ENCODE assay signal across 24 cellular contexts in the genomic region with DNA sequence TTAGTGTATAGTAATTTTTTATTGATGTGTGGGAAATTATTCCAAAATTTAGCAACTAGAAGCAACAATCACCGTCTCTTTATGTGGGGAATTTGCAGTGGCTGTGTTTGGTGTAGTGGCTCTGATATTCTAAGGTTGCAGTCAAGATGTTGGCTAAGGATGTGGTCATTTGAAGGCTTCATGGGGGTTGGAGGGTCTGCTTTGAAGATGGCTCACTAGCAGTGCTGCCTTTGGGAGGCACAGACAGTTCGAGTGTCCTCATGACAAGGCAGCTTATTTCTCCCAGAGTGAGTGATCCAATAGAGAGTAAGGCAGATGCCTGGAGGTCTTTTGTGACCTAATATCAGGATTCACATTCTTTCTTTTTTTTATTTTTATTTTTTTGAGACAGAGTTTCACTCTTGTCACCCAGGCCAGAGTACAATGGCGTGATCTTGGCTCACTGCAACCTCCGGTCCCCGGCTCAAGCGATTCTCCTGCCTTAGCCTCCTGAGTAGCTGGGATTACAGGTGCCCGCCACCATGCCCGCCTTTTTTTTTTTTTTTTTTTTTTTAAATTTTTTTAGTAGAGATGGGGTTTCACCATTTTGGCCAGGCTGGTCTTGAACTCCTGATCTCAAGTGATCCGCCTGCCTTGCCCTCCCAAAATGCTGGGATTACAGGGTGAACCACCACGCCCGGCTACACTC. TPM values are rescaled to one million over a fixed set of nuclear protein-coding genes. Genes with fewer than 3 reads are reported as not detected.
DNase-seq lines count a peak whose midpoint lies in the region; ATAC-seq, FAIRE-seq and TF ChIP-seq lines count a peak whose summit lies in the region.
"Had no signal": no experiment of that assay in that cellular context is flagged by ENCODE, and none has a peak within 500 bp of the region (broad histone marks: within the 10 kb centered on the region; RNA-seq: fewer than 3 reads in every experiment).

No MANE protein-coding gene starts in this region.

- POLR2A ChIA-PET in GM12878 (lab: Charles Lee): interaction anchor here (0.6 kb wide), 2 partner anchors 16 to 178 kb away, joined by 5 to 13 read pairs; no protein-coding TSS in a partner anchor

- H3K27me3 Mint-ChIP-seq in T-helper 1 cell treated with Interleukin-12 subunit alpha and Interleukin-12 subunit beta and Interleukin-4 antibody, amounts not matched to agents 30 μg/mL and 1 μg/mL, for 36 hours (ENCODE audit: low read depth): no peaks in the 10 kb centered on the region
- no peaks in the 10 kb centered on the region for H3K27me3 Mint-ChIP-seq in stimulated activated naive CD8-positive, alpha-beta T cell treated with anti-CD3 and anti-CD28 coated beads, Interleukin-15, Interleukin-2, amounts not matched to agents 100 ng/mL and 50 ng/mL, for 24 hours
- no peaks in the 10 kb centered on the region for H3K27me3 Mint-ChIP-seq in stimulated activated naive CD8-positive, alpha-beta T cell treated with anti-CD3 and anti-CD28 coated beads, Interleukin-15, amount 100 ng/mL, for 72 hours
- H3K27me3 Mint-ChIP-seq: B cell had no signal

- BruUV-seq in GM12878 (replicated peaks; lab: Mats Ljungman, UMichigan): TSS peak; percentile 31

- no peak overlapping the region for H3K4me2 ChIP-seq in GM12878 (ENCODE audit: control insufficient read depth, insufficient read depth)

- H3K36me3 Mint-ChIP-seq in T-helper 1 cell treated with Interleukin-12 subunit alpha and Interleukin-12 subunit beta and Interleukin-4 antibody, amounts not matched to agents 30 μg/mL and 1 μg/mL, for 36 hours (ENCODE audit: low read depth): peaks cover 48% of the 10 kb centered on the region
- H3K36me3 Mint-ChIP-seq in stimulated activated naive CD8-positive, alpha-beta T cell treated with anti-CD3 and anti-CD28 coated beads, Interleukin-15, Interleukin-2, amounts not matched to agents 100 ng/mL and 50 ng/mL, for 24 hours (ENCODE audit: low read depth): peaks cover 72% of the 10 kb centered on the region
- no peaks in the 10 kb centered on the region for H3K36me3 Mint-ChIP-seq in stimulated activated effector memory CD8-positive, alpha-beta T cell treated with anti-CD3 and anti-CD28 coated beads, Interleukin-12 subunit alpha, Interleukin-12 subunit beta, amount 100 ng/mL, for 72 hours

- TF ChIP-seq POLR2A in GM12878 (IDR thresholded peaks at IDR 0.05; ENCODE audit: low read depth, low read length): no peak

- peaks cover 21 to 40% of the 10 kb centered on the region in 2 experiments for H3K36me3 ChIP-seq in GM12878 (ENCODE audit: control insufficient read depth in 2 of 2, insufficient read depth in 2 of 2, low read length in 1 of 2)
- peaks cover 28% of the 10 kb centered on the region for H3K36me3 ChIP-seq in H7 (replicated peaks; ENCODE audit: control insufficient read depth, insufficient read depth, low read length)

- no peak for TF ChIP-seq EP300 in GM12878 (IDR thresholded peaks at IDR 0.05; ENCODE audit: borderline replicate concordance in 1 of 2, control insufficient read depth in 1 of 2, low read depth in 2 of 2, low read length in 2 of 2)

- no peak overlapping the region for H3K4me3 Mint-ChIP-seq in T-helper 1 cell treated with Interleukin-12 subunit alpha and Interleukin-12 subunit beta and Interleukin-4 antibody, amounts not matched to agents 30 μg/mL and 1 μg/mL, for 36 hours
- no peak overlapping the region for H3K4me3 Mint-ChIP-seq in stimulated activated naive CD8-positive, alpha-beta T cell treated with anti-CD3 and anti-CD28 coated beads, Interleukin-15, Interleukin-2, amounts not matched to agents 100 ng/mL and 50 ng/mL, for 24 hours
- no peak overlapping the region for H3K4me3 Mint-ChIP-seq in stimulated activated naive CD8-positive, alpha-beta T cell treated with anti-CD3 and anti-CD28 coated beads, Interleukin-15, amount 100 ng/mL, for 72 hours
- H3K4me3 Mint-ChIP-seq in stimulated activated effector memory CD8-positive, alpha-beta T cell treated with anti-CD3 and anti-CD28 coated beads, Interleukin-12 subunit alpha, Interleukin-12 subunit beta, amount 100 ng/mL, for 72 hours: peak overlapping the region; percentile 9
- H3K4me3 Mint-ChIP-seq: B cell had no signal

- in situ Hi-C loops in GM12878 (cut with MboI): no loop called here

- no peak overlapping the region for H3K27ac ChIP-seq in GM12878 (ENCODE audit: control insufficient read depth, insufficient read depth)
- H3K27ac ChIP-seq: 22Rv1, RWPE1 had no signal

- intact Hi-C loops in GM12878 (cut with micrococcal nuclease; ENCODE audit: unreplicated experiment): no loop called here

- H3K4me1 Mint-ChIP-seq in T-helper 1 cell treated with Interleukin-12 subunit alpha and Interleukin-12 subunit beta and Interleukin-4 antibody, amounts not matched to agents 30 μg/mL and 1 μg/mL, for 36 hours (ENCODE audit: low read depth): peaks cover 27% of the 10 kb centered on the region
- peaks cover 30% of the 10 kb centered on the region for H3K4me1 Mint-ChIP-seq in stimulated activated naive CD8-positive, alpha-beta T cell treated with anti-CD3 and anti-CD28 coated beads, Interleukin-15, Interleukin-2, amounts not matched to agents 100 ng/mL and 50 ng/mL, for 24 hours (ENCODE audit: low read depth)
- peaks cover 38% of the 10 kb centered on the region for H3K4me1 Mint-ChIP-seq in stimulated activated naive CD8-positive, alpha-beta T cell treated with anti-CD3 and anti-CD28 coated beads, Interleukin-15, amount 100 ng/mL, for 72 hours
- peaks cover 43% of the 10 kb centered on the region for H3K4me1 Mint-ChIP-seq in stimulated activated effector memory CD8-positive, alpha-beta T cell treated with anti-CD3 and anti-CD28 coated beads, Interleukin-12 subunit alpha, Interleukin-12 subunit beta, amount 100 ng/mL, for 72 hours
- H3K4me1 Mint-ChIP-seq: B cell had no signal

- no peak for ATAC-seq in stimulated activated naive CD8-positive, alpha-beta T cell treated with anti-CD3 and anti-CD28 coated beads, Interleukin-15, amount 100 ng/mL, for 72 hours
- ATAC-seq in GM12878: no peak
- ATAC-seq in stimulated activated effector memory CD8-positive, alpha-beta T cell treated with anti-CD3 and anti-CD28 coated beads, Interleukin-12 subunit alpha, Interleukin-12 subunit beta, amount 100 ng/mL, for 72 hours: no peak
- ATAC-seq: HepG2 had no signal

- no peaks in the 10 kb centered on the region for H3K4me1 ChIP-seq in GM12878 (ENCODE audit: control insufficient read depth, insufficient read depth, low read length)

- H3K9me3 ChIP-seq in GM12878 (replicated peaks; ENCODE audit: control insufficient read depth, insufficient read depth, low read length): no peaks in the 10 kb centered on the region

- SMC1A ChIA-PET in GM12878 (lab: Charles Lee; ENCODE audit: uncharacterized antibody, unreplicated experiment): no interaction called here

- no peak overlapping the region for H3K4me3 ChIP-seq in GM12878
- no peak overlapping the region for H3K4me3 ChIP-seq in H7 (ENCODE audit: insufficient read depth, low read depth, low read length)

- H3K27me3 ChIP-seq in GM12878 (replicated peaks in 1 of 2; ENCODE audit: control insufficient read depth in 2 of 2, insufficient read depth in 2 of 2, low read length in 1 of 2): no peaks in the 10 kb centered on the region
- no peaks in the 10 kb centered on the region for H3K27me3 ChIP-seq in H7 (ENCODE audit: control insufficient read depth, insufficient read depth, low read length)

- 99% methylated on average over 11 of the region's 11 CpGs for WGBS in GM12878 (ENCODE audit: insufficient coverage, insufficient replicate concordance, low lambda C conversion rate, missing lambda C conversion rate)

- H3K9ac ChIP-seq in GM12878 (ENCODE audit: control insufficient read depth, insufficient read depth, low read length): no peak overlapping the region

- TF ChIP-seq RAD21 in GM12878 (IDR thresholded peaks at IDR 0.05; ENCODE audit: insufficient read depth, low read depth, low read length): no peak

- H3K27ac Mint-ChIP-seq in T-helper 1 cell treated with Interleukin-12 subunit alpha and Interleukin-12 subunit beta and Interleukin-4 antibody, amounts not matched to agents 30 μg/mL and 1 μg/mL, for 36 hours: peak overlapping the region; percentile 28
- H3K27ac Mint-ChIP-seq in stimulated activated naive CD8-positive, alpha-beta T cell treated with anti-CD3 and anti-CD28 coated beads, Interleukin-15, Interleukin-2, amounts not matched to agents 100 ng/mL and 50 ng/mL, for 24 hours: peak overlapping the region; percentile 53
- H3K27ac Mint-ChIP-seq in stimulated activated naive CD8-positive, alpha-beta T cell treated with anti-CD3 and anti-CD28 coated beads, Interleukin-15, amount 100 ng/mL, for 72 hours: peak overlapping the region in 1 of 2 donors; percentile 50
- peak overlapping the region; percentile 21 for H3K27ac Mint-ChIP-seq in stimulated activated effector memory CD8-positive, alpha-beta T cell treated with anti-CD3 and anti-CD28 coated beads, Interleukin-12 subunit alpha, Interleukin-12 subunit beta, amount 100 ng/mL, for 72 hours
- H3K27ac Mint-ChIP-seq: B cell had no signal

- H4K20me1 ChIP-seq in GM12878 (ENCODE audit: control insufficient read depth, insufficient read depth): no peaks in the 10 kb centered on the region

- FAIRE-seq in GM12878 (lab: Jason Lieb, UNC): no peak
- FAIRE-seq: GM19239, HepG2 had no signal

- CTCF ChIA-PET in GM12878 (lab: Yijun Ruan, JAX): no interaction called here

- TF ChIP-seq CTCF in GM12878 (IDR thresholded peaks at IDR 0.05 in 2 of 3, conservative IDR thresholded peaks at IDR 0.05 in 1 of 3; ENCODE audit: control insufficient read depth in 2 of 3, extremely low read depth in 1 of 3, insufficient read depth in 1 of 3, low read depth in 3 of 3, low read length in 3 of 3): no peak

- RAD21 ChIA-PET in GM12878 (lab: Charles Lee; ENCODE audit: unreplicated experiment): interaction anchor here (0.8 kb wide), 1 partner anchor 12 kb away, joined by 3 read pairs; no protein-coding TSS in a partner anchor

- H2AFZ ChIP-seq in GM12878 (ENCODE audit: control insufficient read depth, low read depth, low read length): no peak overlapping the region

- no peak for DNase-seq in T-helper 1 cell
- DNase-seq in stimulated activated naive CD8-positive, alpha-beta T cell treated with anti-CD3 and anti-CD28 coated beads, Interleukin-15, amount 100 ng/mL, for 72 hours: no peak
- DNase-seq in GM12878 (ENCODE audit: low read depth, low spot score): no peak
- DNase-seq in stimulated activated effector memory CD8-positive, alpha-beta T cell treated with anti-CD3 and anti-CD28 coated beads, Interleukin-12 subunit alpha, Interleukin-12 subunit beta, amount 100 ng/mL, for 72 hours (ENCODE audit: low spot score in 2 of 2): no peak
- DNase-seq in H7: no peak
- DNase-seq in NCI-H2196 treated with DMSO at 0.1 percent for 48 hours (lab: John Stamatoyannopoulos, UW; ENCODE audit: unreplicated experiment): no peak
- DNase-seq: COR-L47, DMS153, GDM1, GOT3, KBM-7, NCI-H1105 treated with DMSO at 0.1 percent for 48 hours, NCI-H1694, NCI-H2081 treated with DMSO at 0.1 percent for 48 hours, NCI-H510A, NCI-H82, SIG-M5 had no signal

- H3K79me2 ChIP-seq in GM12878 (ENCODE audit: control insufficient read depth, insufficient read depth, low read length): peaks cover 12% of the 10 kb centered on the region

- no peaks in the 10 kb centered on the region for H3K9me3 Mint-ChIP-seq in T-helper 1 cell treated with Interleukin-12 subunit alpha and Interleukin-12 subunit beta and Interleukin-4 antibody, amounts not matched to agents 30 μg/mL and 1 μg/mL, for 36 hours
- H3K9me3 Mint-ChIP-seq in stimulated activated naive CD8-positive, alpha-beta T cell treated with anti-CD3 and anti-CD28 coated beads, Interleukin-15, Interleukin-2, amounts not matched to agents 100 ng/mL and 50 ng/mL, for 24 hours: no peaks in the 10 kb centered on the region
- no peaks in the 10 kb centered on the region for H3K9me3 Mint-ChIP-seq in stimulated activated naive CD8-positive, alpha-beta T cell treated with anti-CD3 and anti-CD28 coated beads, Interleukin-15, amount 100 ng/mL, for 72 hours
- no peaks in the 10 kb centered on the region for H3K9me3 Mint-ChIP-seq in stimulated activated effector memory CD8-positive, alpha-beta T cell treated with anti-CD3 and anti-CD28 coated beads, Interleukin-12 subunit alpha, Interleukin-12 subunit beta, amount 100 ng/mL, for 72 hours

RNA-seq across cellular contexts. Expression of gene GPI, which starts 8.7 kb away (rescaled TPM):
- total RNA-seq in GM12878 (2013; cell fraction: nucleolus; rRNA removed): 401 and 455 TPM in 2 replicates
- total RNA-seq in GM12878 (2014; rRNA removed): 190 and 208 TPM in 2 replicates
- total RNA-seq in GM12878 (2014; rRNA removed; fragmentation: Illumina TruSeq; extraction: Trizol): 132 and 145 TPM in 2 replicates
- total RNA-seq in GM12878 (2021): 389 and 390 TPM in 2 replicates
- polyA plus RNA-seq in GM12878 (2011; ENCODE audit: low read depth): 425 TPM
- polyA plus RNA-seq in GM12878 (2011; rRNA removed): 73.4 and 161 TPM in 2 replicates
- 243 and 341 TPM in 2 replicates for polyA plus RNA-seq in GM12878 (2011; cell fraction: cytosol; rRNA removed)
- 464 and 522 TPM in 2 replicates for polyA plus RNA-seq in GM12878 (2011; cell fraction: nucleus; rRNA removed)
- 590 and 669 TPM in 2 replicates for polyA plus RNA-seq in GM12878 (2012)
- 164 and 308 TPM in 2 replicates for polyA plus RNA-seq in GM12878 (2014; fragmentation: Illumina TruSeq; extraction: Trizol)
- polyA plus RNA-seq in GM12878 (2014; fragmentation: Nextera tagmentation; extraction: Ambion mirVana): 100 to 1,000 TPM; 124 to 133 TPM
- polyA plus RNA-seq in GM12878 (2014; rRNA removed): 171 and 202 TPM in 2 replicates
- polyA plus RNA-seq in GM12878 (2016; fragmentation: Nextera tagmentation; extraction: Ambion mirVana): 100 to 1,000 TPM; 387 to 400 TPM
- polyA minus RNA-seq in GM12878 (2011; rRNA and poly(A)+ RNA removed): 290 and 381 TPM in 2 replicates
- 243 and 254 TPM in 2 replicates for polyA minus RNA-seq in GM12878 (2011; cell fraction: cytosol; rRNA and poly(A)+ RNA removed)
- polyA minus RNA-seq in GM12878 (2011; cell fraction: nucleus; rRNA and poly(A)+ RNA removed): 138 and 217 TPM in 2 replicates
- 192 and 212 TPM in 2 replicates for total RNA-seq in H7 (2014; rRNA removed; shearing (Covaris generic))

RNA-seq across cellular contexts. Expression of gene PDCD2L, which starts 30.5 kb away (rescaled TPM):
- 19.9 and 25.0 TPM in 2 replicates for total RNA-seq in GM12878 (2013; cell fraction: nucleolus; rRNA removed)
- total RNA-seq in GM12878 (2014; rRNA removed) (34.3 and 36.5 TPM in 2 replicates), GM12878 (2014; rRNA removed; fragmentation: Illumina TruSeq; extraction: Trizol) (27.0 and 31.0 TPM in 2 replicates), GM12878 (2021) (28.0 and 29.9 TPM in 2 replicates)
- polyA plus RNA-seq in GM12878 (2011; ENCODE audit: low read depth): 14.1 TPM
- polyA plus RNA-seq in GM12878 (2011; rRNA removed) (41.3 and 47.9 TPM in 2 replicates), GM12878 (2014; fragmentation: Illumina TruSeq; extraction: Trizol) (12.2 and 18.2 TPM in 2 replicates), GM12878 (2014; fragmentation: Nextera tagmentation; extraction: Ambion mirVana) (10 to 100 TPM in 1 of 2 experiments, 1 to 10 TPM in 1; 7.2 to 19.1 TPM), GM12878 (2014; rRNA removed) (32.2 and 32.5 TPM in 2 replicates), GM12878 (2016; fragmentation: Nextera tagmentation; extraction: Ambion mirVana) (10 to 100 TPM; 25.7 to 25.8 TPM)
- 36.8 and 44.3 TPM in 2 replicates for polyA plus RNA-seq in GM12878 (2011; cell fraction: cytosol; rRNA removed)
- 21.6 and 28.4 TPM in 2 replicates for polyA plus RNA-seq in GM12878 (2011; cell fraction: nucleus; rRNA removed)
- polyA plus RNA-seq in GM12878 (2012): 15.9 and 18.3 TPM in 2 replicates
- 32.1 and 36.2 TPM in 2 replicates for polyA minus RNA-seq in GM12878 (2011; rRNA and poly(A)+ RNA removed)
- 8.7 and 11.1 TPM in 2 replicates for polyA minus RNA-seq in GM12878 (2011; cell fraction: cytosol; rRNA and poly(A)+ RNA removed)
- 5.7 and 10.2 TPM in 2 replicates for polyA minus RNA-seq in GM12878 (2011; cell fraction: nucleus; rRNA and poly(A)+ RNA removed)
- 50.8 and 64.0 TPM in 2 replicates for total RNA-seq in H7 (2014; rRNA removed; shearing (Covaris generic))

RNA-seq across cellular contexts. Expression of gene UBA2, which starts 54.4 kb away (rescaled TPM):
- 87.5 and 121 TPM in 2 replicates for total RNA-seq in GM12878 (2013; cell fraction: nucleolus; rRNA removed)
- 80.0 and 103 TPM in 2 replicates for total RNA-seq in GM12878 (2014; rRNA removed)
- 129 and 137 TPM in 2 replicates for total RNA-seq in GM12878 (2014; rRNA removed; fragmentation: Illumina TruSeq; extraction: Trizol)
- 96.3 and 104 TPM in 2 replicates for total RNA-seq in GM12878 (2021)
- polyA plus RNA-seq in GM12878 (2011; ENCODE audit: low read depth): 57.9 TPM
- polyA plus RNA-seq in GM12878 (2011; rRNA removed): 237 and 372 TPM in 2 replicates
- polyA plus RNA-seq in GM12878 (2011; cell fraction: cytosol; rRNA removed): 117 and 164 TPM in 2 replicates
- polyA plus RNA-seq in GM12878 (2011; cell fraction: nucleus; rRNA removed): 86.3 and 92.6 TPM in 2 replicates
- 80.0 and 118 TPM in 2 replicates for polyA plus RNA-seq in GM12878 (2012)
- polyA plus RNA-seq in GM12878 (2014; fragmentation: Illumina TruSeq; extraction: Trizol): 117 and 145 TPM in 2 replicates
- polyA plus RNA-seq in GM12878 (2014; fragmentation: Nextera tagmentation; extraction: Ambion mirVana): 10 to 100 TPM; 50.6 to 54.2 TPM
- 99.7 and 113 TPM in 2 replicates for polyA plus RNA-seq in GM12878 (2014; rRNA removed)
- polyA plus RNA-seq in GM12878 (2016; fragmentation: Nextera tagmentation; extraction: Ambion mirVana): 100 to 1,000 TPM in 1 of 2 experiments, 10 to 100 TPM in 1; 98.5 to 122 TPM
- polyA minus RNA-seq in GM12878 (2011; rRNA and poly(A)+ RNA removed): 220 and 320 TPM in 2 replicates
- polyA minus RNA-seq in GM12878 (2011; cell fraction: cytosol; rRNA and poly(A)+ RNA removed): 93.0 and 117 TPM in 2 replicates
- polyA minus RNA-seq in GM12878 (2011; cell fraction: nucleus; rRNA and poly(A)+ RNA removed): 29.6 and 34.7 TPM in 2 replicates
- total RNA-seq in H7 (2014; rRNA removed; shearing (Covaris generic)): 227 and 241 TPM in 2 replicates
